8 cellular contexts compared by ENCODE assay signal in the genomic region with DNA sequence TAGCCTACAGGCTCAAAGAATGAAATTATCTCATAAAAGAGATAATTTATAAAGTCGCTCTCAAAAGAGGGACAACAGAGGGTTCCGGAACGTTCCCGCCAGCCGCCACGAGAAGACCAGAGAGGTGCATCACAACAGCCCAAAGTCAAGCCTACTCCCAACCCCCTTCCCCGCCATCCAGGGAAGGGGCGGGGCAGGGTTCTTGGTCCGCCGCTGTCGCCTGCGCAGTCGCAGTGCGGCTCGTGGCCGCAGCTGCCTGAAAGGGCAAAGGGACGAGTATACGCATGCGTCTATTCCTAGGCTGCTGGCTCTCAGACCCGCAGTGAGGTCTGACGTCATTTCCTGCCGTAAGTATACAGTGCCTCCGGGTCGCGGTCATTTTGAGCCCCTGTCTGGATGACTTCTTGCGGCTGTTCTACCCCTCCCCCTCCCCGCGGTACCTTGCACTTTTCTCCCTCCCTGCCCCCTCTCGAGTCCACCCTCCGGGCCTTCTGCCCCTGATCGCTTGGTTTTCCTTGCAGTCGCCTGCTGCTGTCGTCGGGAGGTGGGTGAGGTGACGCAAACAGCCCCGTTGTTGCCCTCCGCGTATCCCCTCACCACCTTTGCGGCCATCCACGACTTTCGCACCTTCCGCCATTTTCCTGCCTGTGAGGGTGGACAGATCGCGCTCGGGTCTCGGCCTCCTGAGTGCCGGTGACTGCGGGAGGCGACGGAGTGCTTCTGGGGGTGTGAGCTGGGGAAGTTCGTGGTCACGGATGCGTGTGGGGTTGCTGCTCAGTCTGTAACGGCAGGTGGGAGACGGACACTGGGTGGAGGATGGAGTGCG. TPM values are rescaled to one million over a fixed set of nuclear protein-coding genes. Genes with fewer than 3 reads are reported as not detected.
DNase-seq lines count a peak whose midpoint lies in the region; ATAC-seq, FAIRE-seq and TF ChIP-seq lines count a peak whose summit lies in the region.

OCIAD1 (plus strand) TSS at position 383 of the 826 bp plus-strand sequence. CDS start 1,537 bp downstream, outside the sequence.

- H3K4me3 Mint-ChIP-seq in type B pancreatic cell: peak within 1 kb of the TSS; percentile 100

- TF ChIP-seq POLR2A in GM12892 (IDR thresholded peaks at IDR 0.05; ENCODE audit: low read depth, low read length): peak; percentile 80
- TF ChIP-seq POLR2A in adrenal gland (IDR thresholded peaks at IDR 0.05): peak in 1 of 2 donors; percentile 53
- peak in 1 of 2 donors; percentile 65 for TF ChIP-seq POLR2A in heart left ventricle (IDR thresholded peaks at IDR 0.05)

- H3K27ac Mint-ChIP-seq in type B pancreatic cell: peak within 1 kb of the TSS; percentile 99

- H3K9me3 ChIP-seq in adrenal gland (replicated peaks in 1 of 3): no peaks in the 10 kb centered on the region
- H3K9me3 ChIP-seq in heart left ventricle: no peaks in the 10 kb centered on the region

- peaks cover 5% of the 10 kb centered on the region for H3K27me3 Mint-ChIP-seq in type B pancreatic cell

- peak within 1 kb of the TSS; percentile 75 to 96 (median 93) for H3K27ac ChIP-seq in adrenal gland
- peak within 1 kb of the TSS; percentile 88 to 97 (median 95) for H3K27ac ChIP-seq in heart left ventricle

- no peaks in the 10 kb centered on the region for H3K9me3 Mint-ChIP-seq in type B pancreatic cell

- peaks cover 9% of the 10 kb centered on the region for H3K36me3 Mint-ChIP-seq in type B pancreatic cell

- H3K4me3 ChIP-seq in adrenal gland (peak within 1 kb of the TSS; percentile 77 to 98 (median 78)), heart left ventricle (peak within 1 kb of the TSS; percentile 68 to 96 (median 80))

- H3K4me1 ChIP-seq in adrenal gland (replicated peaks in 1 of 2) (peaks cover 7 to 16% of the 10 kb centered on the region in 2 donors), heart left ventricle (peaks cover 0 to 26% (median 16%) of the 10 kb centered on the region in 12 donors)

- WGBS in adrenal gland, 4 donors: 0 to 2% (median 1%) methylated on average over 33 to 56 of the region's 56 CpGs
- WGBS in heart left ventricle, 4 donors: 1% methylated on average over 52 to 56 of the region's 56 CpGs

- ATAC-seq in HG02852 (IDR thresholded peaks at IDR 0.05; ENCODE audit: unreplicated experiment): peak; percentile 99
- peak; percentile 100 for ATAC-seq in heart left ventricle

- TF ChIP-seq CTCF in adrenal gland (IDR thresholded peaks at IDR 0.05) (peak in 1 of 6 experiments; percentile 6), heart left ventricle (IDR thresholded peaks at IDR 0.05) (no peak), type B pancreatic cell (conservative IDR thresholded peaks at IDR 0.05) (no peak)

- H3K27me3 ChIP-seq in adrenal gland: no peaks in the 10 kb centered on the region
- no peaks in the 10 kb centered on the region for H3K27me3 ChIP-seq in heart left ventricle

- DNase-seq in GM12892 (ENCODE audit: insufficient read length) (peak; percentile 93), NCI-H146 (lab: John Stamatoyannopoulos, UW) (peak; percentile 100), T-helper 1 cell (peak; percentile 92 to 99 (median 93)), adrenal gland (peak; percentile 97 to 100 (median 99)), heart left ventricle (peak; percentile 96 to 99 (median 98)), pons (ENCODE audit: low spot score) (peak; percentile 99), type B pancreatic cell (ENCODE audit: extremely low spot score, unreplicated experiment) (peak; percentile 95)

- peak; percentile 100 for FAIRE-seq in GM12892 (lab: Jason Lieb, UNC)

- peaks cover 0 to 19% of the 10 kb centered on the region in 2 donors for H3K36me3 ChIP-seq in adrenal gland (replicated peaks in 1 of 2)
- H3K36me3 ChIP-seq in heart left ventricle: peaks cover 3 to 36% (median 30%) of the 10 kb centered on the region in 9 donors

- peaks cover 14% of the 10 kb centered on the region for H3K4me1 Mint-ChIP-seq in type B pancreatic cell (ENCODE audit: unreplicated experiment)

- intact Hi-C loops in adrenal gland (cut with DNase I) (loop anchor here in 1 of 2 donors (10.0 kb wide), 3 partner anchors 46 to 246 kb away; partner anchors contain the start of genes FRYL and OCIAD2), heart left ventricle (cut with DNase I) (loop anchor here in 9 of 10 donors (1.0 to 10.0 kb wide), 10 partner anchors 46 to 256 kb away; partner anchors contain the start of gene FRYL (in 9 of the 9))

RNA-seq across cellular contexts. Expression of gene OCIAD1, which starts in this region (rescaled TPM):
- 121 TPM for polyA plus RNA-seq in GM12892 (2012; ENCODE audit: missing spikeins)
- total RNA-seq in adrenal gland: 100 to 1,000 TPM; 119 to 200 (median 171) TPM
- polyA plus RNA-seq in adrenal gland: 100 to 1,000 TPM in 2 of 3 donors, 10 to 100 TPM in 1; 97.7 to 403 (median 148) TPM
- total RNA-seq in heart left ventricle: 100 to 1,000 TPM; 102 to 175 (median 137) TPM
- polyA plus RNA-seq in heart left ventricle: 100 to 1,000 TPM; 132 to 133 TPM
- 132 and 148 TPM in 2 replicates for total RNA-seq in type B pancreatic cell (ENCODE audit: low replicate concordance)

Comparison
In these comparisons a context has a peak if more than half of its experiments do, and no peak if none do; other contexts are left out.
1. Peak in every context shown above with its lines: DNase-seq, ATAC-seq, H3K4me3 ChIP-seq and H3K27ac ChIP-seq.